Comparison of ENCODE assay signal across 3 cellular contexts in the genomic region with DNA sequence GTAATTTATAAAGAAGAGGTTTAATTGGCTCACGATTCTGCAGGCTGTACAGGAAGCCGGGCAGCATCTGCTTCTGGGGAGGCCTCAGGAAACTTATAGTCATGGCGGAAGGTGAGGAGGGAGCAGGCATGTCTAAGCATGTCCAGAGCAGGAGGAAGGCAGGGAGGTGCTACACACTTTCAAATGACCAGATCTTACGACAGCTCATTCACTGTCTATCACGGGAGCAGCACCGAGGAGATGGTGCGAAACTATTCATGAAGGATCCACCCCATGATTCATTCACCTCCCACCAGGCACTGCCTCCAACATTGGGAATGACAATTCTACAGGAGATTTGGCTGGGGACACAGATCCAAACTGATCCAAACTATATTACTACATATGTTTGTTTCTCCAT.
TF ChIP-seq lines count a peak whose summit lies in the region.

No MANE protein-coding gene starts in this region.

TF ChIP-seq in SK-N-SH, 30 proteins besides CTCF, POLR2A, EP300 and RAD21 (continued from another document):
- TF ChIP-seq REST (IDR thresholded peaks at IDR 0.05; ENCODE audit: low read depth, low read length) (no peak), SMC3 (IDR thresholded peaks at IDR 0.05; ENCODE audit: low read depth, low read length) (no peak), IRF3 (IDR thresholded peaks at IDR 0.05; ENCODE audit: low read depth, low read length) (no peak), GABPA (IDR thresholded peaks at IDR 0.05; ENCODE audit: low read depth) (no peak), ELF1 (IDR thresholded peaks at IDR 0.05) (no peak)
- TF ChIP-seq, protein P1, sequence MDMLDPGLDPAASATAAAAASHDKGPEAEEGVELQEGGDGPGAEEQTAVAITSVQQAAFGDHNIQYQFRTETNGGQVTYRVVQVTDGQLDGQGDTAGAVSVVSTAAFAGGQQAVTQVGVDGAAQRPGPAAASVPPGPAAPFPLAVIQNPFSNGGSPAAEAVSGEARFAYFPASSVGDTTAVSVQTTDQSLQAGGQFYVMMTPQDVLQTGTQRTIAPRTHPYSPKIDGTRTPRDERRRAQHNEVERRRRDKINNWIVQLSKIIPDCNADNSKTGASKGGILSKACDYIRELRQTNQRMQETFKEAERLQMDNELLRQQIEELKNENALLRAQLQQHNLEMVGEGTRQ (IDR thresholded peaks at IDR 0.05; ENCODE audit: borderline replicate concordance, low read depth, low read length), result no peak

TF ChIP-seq in SK-N-SH treated with all-trans-retinoic acid at 6 μM for 48 hours, 23 proteins besides CTCF, POLR2A, EP300 and RAD21 (continued from another document):
- TF ChIP-seq, protein P2, sequence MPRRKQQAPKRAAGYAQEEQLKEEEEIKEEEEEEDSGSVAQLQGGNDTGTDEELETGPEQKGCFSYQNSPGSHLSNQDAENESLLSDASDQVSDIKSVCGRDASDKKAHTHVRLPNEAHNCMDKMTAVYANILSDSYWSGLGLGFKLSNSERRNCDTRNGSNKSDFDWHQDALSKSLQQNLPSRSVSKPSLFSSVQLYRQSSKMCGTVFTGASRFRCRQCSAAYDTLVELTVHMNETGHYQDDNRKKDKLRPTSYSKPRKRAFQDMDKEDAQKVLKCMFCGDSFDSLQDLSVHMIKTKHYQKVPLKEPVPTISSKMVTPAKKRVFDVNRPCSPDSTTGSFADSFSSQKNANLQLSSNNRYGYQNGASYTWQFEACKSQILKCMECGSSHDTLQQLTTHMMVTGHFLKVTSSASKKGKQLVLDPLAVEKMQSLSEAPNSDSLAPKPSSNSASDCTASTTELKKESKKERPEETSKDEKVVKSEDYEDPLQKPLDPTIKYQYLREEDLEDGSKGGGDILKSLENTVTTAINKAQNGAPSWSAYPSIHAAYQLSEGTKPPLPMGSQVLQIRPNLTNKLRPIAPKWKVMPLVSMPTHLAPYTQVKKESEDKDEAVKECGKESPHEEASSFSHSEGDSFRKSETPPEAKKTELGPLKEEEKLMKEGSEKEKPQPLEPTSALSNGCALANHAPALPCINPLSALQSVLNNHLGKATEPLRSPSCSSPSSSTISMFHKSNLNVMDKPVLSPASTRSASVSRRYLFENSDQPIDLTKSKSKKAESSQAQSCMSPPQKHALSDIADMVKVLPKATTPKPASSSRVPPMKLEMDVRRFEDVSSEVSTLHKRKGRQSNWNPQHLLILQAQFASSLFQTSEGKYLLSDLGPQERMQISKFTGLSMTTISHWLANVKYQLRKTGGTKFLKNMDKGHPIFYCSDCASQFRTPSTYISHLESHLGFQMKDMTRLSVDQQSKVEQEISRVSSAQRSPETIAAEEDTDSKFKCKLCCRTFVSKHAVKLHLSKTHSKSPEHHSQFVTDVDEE (CRISPR knock-in tag; IDR thresholded peaks at IDR 0.05), result no peak
- TF ChIP-seq, protein P3, sequence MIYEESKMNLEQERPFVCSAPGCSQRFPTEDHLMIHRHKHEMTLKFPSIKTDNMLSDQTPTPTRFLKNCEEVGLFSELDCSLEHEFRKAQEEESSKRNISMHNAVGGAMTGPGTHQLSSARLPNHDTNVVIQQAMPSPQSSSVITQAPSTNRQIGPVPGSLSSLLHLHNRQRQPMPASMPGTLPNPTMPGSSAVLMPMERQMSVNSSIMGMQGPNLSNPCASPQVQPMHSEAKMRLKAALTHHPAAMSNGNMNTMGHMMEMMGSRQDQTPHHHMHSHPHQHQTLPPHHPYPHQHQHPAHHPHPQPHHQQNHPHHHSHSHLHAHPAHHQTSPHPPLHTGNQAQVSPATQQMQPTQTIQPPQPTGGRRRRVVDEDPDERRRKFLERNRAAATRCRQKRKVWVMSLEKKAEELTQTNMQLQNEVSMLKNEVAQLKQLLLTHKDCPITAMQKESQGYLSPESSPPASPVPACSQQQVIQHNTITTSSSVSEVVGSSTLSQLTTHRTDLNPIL (CRISPR knock-in tag; IDR thresholded peaks at IDR 0.05; ENCODE audit: low read depth), result no peak
- TF ChIP-seq ZNF8 (CRISPR knock-in tag; IDR thresholded peaks at IDR 0.05) (no peak), TCF4 (CRISPR knock-in tag; IDR thresholded peaks at IDR 0.05; ENCODE audit: borderline replicate concordance) (no peak), CSDC2 (CRISPR knock-in tag; IDR thresholded peaks at IDR 0.05) (no peak), OSR1 (CRISPR knock-in tag; IDR thresholded peaks at IDR 0.05) (no peak), GLIS3 (CRISPR knock-in tag; IDR thresholded peaks at IDR 0.05) (no peak), TOX (CRISPR knock-in tag; IDR thresholded peaks at IDR 0.05; ENCODE audit: borderline replicate concordance) (no peak), BACH2 (CRISPR knock-in tag; IDR thresholded peaks at IDR 0.05; ENCODE audit: borderline replicate concordance) (no peak), ZC3H10 (CRISPR knock-in tag; IDR thresholded peaks at IDR 0.05) (no peak), SNAI2 (CRISPR knock-in tag; IDR thresholded peaks at IDR 0.05) (no peak)

TF ChIP-seq in WTC11, 78 proteins besides CTCF, POLR2A, EP300 and RAD21 (continued from another document):
- no peak for TF ChIP-seq AFF4 (CRISPR knock-in tag; IDR thresholded peaks at IDR 0.05; ENCODE audit: borderline replicate concordance)
- no peak for TF ChIP-seq HMGXB4 (CRISPR knock-in tag; IDR thresholded peaks at IDR 0.05)
- TF ChIP-seq, protein P4, sequence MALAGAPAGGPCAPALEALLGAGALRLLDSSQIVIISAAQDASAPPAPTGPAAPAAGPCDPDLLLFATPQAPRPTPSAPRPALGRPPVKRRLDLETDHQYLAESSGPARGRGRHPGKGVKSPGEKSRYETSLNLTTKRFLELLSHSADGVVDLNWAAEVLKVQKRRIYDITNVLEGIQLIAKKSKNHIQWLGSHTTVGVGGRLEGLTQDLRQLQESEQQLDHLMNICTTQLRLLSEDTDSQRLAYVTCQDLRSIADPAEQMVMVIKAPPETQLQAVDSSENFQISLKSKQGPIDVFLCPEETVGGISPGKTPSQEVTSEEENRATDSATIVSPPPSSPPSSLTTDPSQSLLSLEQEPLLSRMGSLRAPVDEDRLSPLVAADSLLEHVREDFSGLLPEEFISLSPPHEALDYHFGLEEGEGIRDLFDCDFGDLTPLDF (CRISPR knock-in tag; IDR thresholded peaks at IDR 0.05), result no peak
- TF ChIP-seq NFATC4 (CRISPR knock-in tag; IDR thresholded peaks at IDR 0.05), result no peak
- TF ChIP-seq FOXJ3 (CRISPR knock-in tag; IDR thresholded peaks at IDR 0.05; ENCODE audit: borderline replicate concordance), result no peak
- no peak for TF ChIP-seq PREB (CRISPR knock-in tag; IDR thresholded peaks at IDR 0.05; ENCODE audit: borderline replicate concordance)
- TF ChIP-seq HMGA2 (CRISPR knock-in tag; IDR thresholded peaks at IDR 0.05), result no peak
- TF ChIP-seq FOXK1 (CRISPR knock-in tag; IDR thresholded peaks at IDR 0.05), result no peak
